In the genomic region with DNA sequence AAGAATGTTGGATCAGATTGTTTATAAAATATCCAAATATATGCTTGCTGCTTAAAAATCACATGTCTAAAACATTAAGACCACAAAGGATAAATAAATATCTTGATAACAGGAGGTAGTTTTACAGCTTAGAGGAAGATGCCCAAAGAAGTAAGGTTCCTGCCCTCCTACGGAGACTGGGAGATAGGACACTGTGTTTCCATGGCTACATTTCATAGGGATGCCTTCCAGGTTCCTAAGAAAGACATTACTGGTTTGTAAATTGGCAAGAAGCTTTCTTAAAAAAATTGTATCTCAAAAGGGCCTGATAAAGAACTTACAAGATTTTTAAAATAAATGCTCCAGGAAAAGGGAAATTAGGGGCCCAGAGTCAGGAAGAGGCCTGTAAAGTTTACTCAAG, we compare ENCODE assay signal across 8 cellular contexts.
"Had no signal": no experiment of that assay in that cellular context is flagged by ENCODE, and none has a peak within 500 bp of the region (broad histone marks: within the 10 kb centered on the region; RNA-seq: fewer than 3 reads in every experiment).

No MANE protein-coding gene starts in this region.

- H3K27ac Mint-ChIP-seq: GM23338, H9, HFFc6 had no signal

- ATAC-seq: GM23338, HCT116 had no signal

- DNase-seq: GM23248, GOT3, H7, H9, HCEC 1CT, HFFc6 had no signal

- H3K4me3 Mint-ChIP-seq: GM23338, H9, HFFc6 had no signal
